ENCODE assay signal across 19 cellular contexts in genomic region chr6:142381845-142382378, GRCh38.
"Had no signal": no experiment of that assay in that cellular context is flagged by ENCODE, and none has a peak within 500 bp of the region (broad histone marks: within the 10 kb centered on the region; RNA-seq: fewer than 3 reads in every experiment).

No MANE protein-coding gene starts in this region.

- H3K27ac ChIP-seq: coronary artery, esophagus muscularis mucosa, neutrophil, parathyroid adenoma, sigmoid colon, thyroid gland had no signal

- H3K79me2 ChIP-seq: parathyroid adenoma had no signal

- H3K36me3 ChIP-seq: esophagus muscularis mucosa, neutrophil, sigmoid colon, thyroid gland had no signal

- H2AFZ ChIP-seq: parathyroid adenoma had no signal

- DNase-seq: activated B cell treated with CpG ODN at 0.5 μM for 24 hours; activated CD4-positive, alpha-beta memory T cell treated with anti-CD3 and anti-CD28 coated beads for 36 hours; activated CD4-positive, alpha-beta T cell treated with anti-CD3 and anti-CD28 coated beads for 4 hours; activated T-cell treated with anti-CD3 and anti-CD28 coated beads for 4 hours; amniotic stem cell; central memory CD4-positive, alpha-beta T cell; effector CD8-positive, alpha-beta T cell; immature natural killer cell; sigmoid colon; stimulated activated CD8-positive, alpha-beta memory T cell treated with anti-CD3 and anti-CD28 coated beads, Interleukin-4, amount 100 ng/mL, for 48 hours; stimulated activated naive CD4-positive, alpha-beta T cell; T-cell; T-helper 9 cell; thyroid gland had no signal

- H3K4me3 ChIP-seq: coronary artery, esophagus muscularis mucosa, sigmoid colon, thyroid gland had no signal

- H3K4me1 ChIP-seq: parathyroid adenoma, sigmoid colon, thyroid gland had no signal

- ATAC-seq: natural killer cell treated with Interleukin-12 subunit alpha and Interleukin-12 subunit beta and Interleukin-15 and Interleukin-18, amount 100 ng/mL, for 72 hours; T-cell had no signal

- H3K9me3 ChIP-seq: esophagus muscularis mucosa, neutrophil, sigmoid colon, thyroid gland had no signal

- H3K27me3 ChIP-seq: esophagus muscularis mucosa, sigmoid colon, thyroid gland had no signal

- H3K9ac ChIP-seq: parathyroid adenoma had no signal
